Comparison of ENCODE assay signal across 1 cellular context in the genomic region with DNA sequence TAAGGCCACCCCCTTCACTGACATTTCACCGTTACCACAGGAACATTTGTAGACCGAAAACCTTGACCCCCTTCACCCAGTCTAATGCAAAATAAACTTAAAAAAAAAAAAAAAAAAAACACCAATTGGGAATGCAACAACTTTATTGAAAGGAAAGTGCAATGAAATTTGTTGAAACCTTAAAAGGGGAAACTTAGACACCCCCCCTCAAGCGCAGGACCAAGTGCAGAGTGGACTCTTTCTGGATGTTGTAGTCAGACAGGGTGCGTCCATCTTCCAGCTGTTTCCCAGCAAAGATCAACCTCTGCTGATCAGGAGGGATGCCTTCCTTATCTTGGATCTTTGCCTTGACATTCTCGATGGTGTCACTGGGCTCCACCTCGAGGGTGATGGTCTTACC.
A peak's percentile ranks its signal among the peaks of the same experiment; 100 is the strongest.
TF ChIP-seq lines count a peak whose summit lies in the region.

No MANE protein-coding gene starts in this region.

TF ChIP-seq in K562, 482 proteins besides CTCF, POLR2A, EP300 and RAD21:
- TF ChIP-seq, protein P1, sequence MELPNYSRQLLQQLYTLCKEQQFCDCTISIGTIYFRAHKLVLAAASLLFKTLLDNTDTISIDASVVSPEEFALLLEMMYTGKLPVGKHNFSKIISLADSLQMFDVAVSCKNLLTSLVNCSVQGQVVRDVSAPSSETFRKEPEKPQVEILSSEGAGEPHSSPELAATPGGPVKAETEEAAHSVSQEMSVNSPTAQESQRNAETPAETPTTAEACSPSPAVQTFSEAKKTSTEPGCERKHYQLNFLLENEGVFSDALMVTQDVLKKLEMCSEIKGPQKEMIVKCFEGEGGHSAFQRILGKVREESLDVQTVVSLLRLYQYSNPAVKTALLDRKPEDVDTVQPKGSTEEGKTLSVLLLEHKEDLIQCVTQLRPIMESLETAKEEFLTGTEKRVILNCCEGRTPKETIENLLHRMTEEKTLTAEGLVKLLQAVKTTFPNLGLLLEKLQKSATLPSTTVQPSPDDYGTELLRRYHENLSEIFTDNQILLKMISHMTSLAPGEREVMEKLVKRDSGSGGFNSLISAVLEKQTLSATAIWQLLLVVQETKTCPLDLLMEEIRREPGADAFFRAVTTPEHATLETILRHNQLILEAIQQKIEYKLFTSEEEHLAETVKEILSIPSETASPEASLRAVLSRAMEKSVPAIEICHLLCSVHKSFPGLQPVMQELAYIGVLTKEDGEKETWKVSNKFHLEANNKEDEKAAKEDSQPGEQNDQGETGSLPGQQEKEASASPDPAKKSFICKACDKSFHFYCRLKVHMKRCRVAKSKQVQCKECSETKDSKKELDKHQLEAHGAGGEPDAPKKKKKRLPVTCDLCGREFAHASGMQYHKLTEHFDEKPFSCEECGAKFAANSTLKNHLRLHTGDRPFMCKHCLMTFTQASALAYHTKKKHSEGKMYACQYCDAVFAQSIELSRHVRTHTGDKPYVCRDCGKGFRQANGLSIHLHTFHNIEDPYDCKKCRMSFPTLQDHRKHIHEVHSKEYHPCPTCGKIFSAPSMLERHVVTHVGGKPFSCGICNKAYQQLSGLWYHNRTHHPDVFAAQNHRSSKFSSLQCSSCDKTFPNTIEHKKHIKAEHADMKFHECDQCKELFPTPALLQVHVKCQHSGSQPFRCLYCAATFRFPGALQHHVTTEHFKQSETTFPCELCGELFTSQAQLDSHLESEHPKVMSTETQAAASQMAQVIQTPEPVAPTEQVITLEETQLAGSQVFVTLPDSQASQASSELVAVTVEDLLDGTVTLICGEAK (IDR thresholded peaks at IDR 0.05): peak; percentile 70
- TF ChIP-seq, protein P1 (CRISPR knock-in tag; IDR thresholded peaks at IDR 0.05): peak; percentile 90
- peak in 1 of 3 experiments; percentile 1 for TF ChIP-seq YY1 (IDR thresholded peaks at IDR 0.05; ENCODE audit: borderline replicate concordance in 1 of 3, control insufficient read depth in 1 of 3, extremely low read depth in 1 of 3, insufficient read depth in 3 of 3, insufficient read length in 1 of 3, insufficient replicate concordance in 2 of 3, low read depth in 1 of 3, low read length in 2 of 3)
- peak; percentile 67; the same call in 1 of the 2 replicates for TF ChIP-seq ZNF384 (IDR thresholded peaks at IDR 0.05; ENCODE audit: low read depth, low read length)
